11 cellular contexts compared by ENCODE assay signal in the genomic region with DNA sequence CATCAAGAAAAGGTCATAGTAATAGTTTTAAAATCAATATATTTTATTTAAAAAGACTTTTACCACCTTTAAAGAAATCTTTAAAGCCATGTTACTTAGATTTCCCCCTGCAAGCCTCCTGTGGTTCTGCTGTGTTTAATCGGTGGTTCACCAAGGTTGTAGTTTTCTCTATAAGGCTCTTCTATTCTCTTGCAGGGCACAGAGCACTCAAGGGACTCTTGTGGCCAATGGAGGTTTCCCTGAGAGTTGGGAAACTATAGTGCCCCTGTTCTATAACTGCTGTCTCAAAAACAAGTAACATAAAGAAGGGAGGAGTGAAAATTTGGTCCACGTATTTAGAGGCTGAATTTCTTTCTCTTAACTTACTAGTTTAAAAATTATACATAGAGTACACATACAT.
"Had no signal": no experiment of that assay in that cellular context is flagged by ENCODE, and none has a peak within 500 bp of the region (broad histone marks: within the 10 kb centered on the region; RNA-seq: fewer than 3 reads in every experiment).

No MANE protein-coding gene starts in this region.

- H3K27me3 Mint-ChIP-seq: naive B cell had no signal

- H3K4me1 Mint-ChIP-seq: activated T-helper 17 cell treated with anti-CD3 and anti-CD28 coated beads, Interleukin-2, amount 50 U/mL, for 72 hours; naive B cell; stimulated activated effector memory CD8-positive, alpha-beta T cell treated with anti-CD3 and anti-CD28 coated beads, Interleukin-12 subunit alpha, Interleukin-12 subunit beta, amount 100 ng/mL, for 72 hours had no signal

- H3K27ac ChIP-seq: gastroesophageal sphincter, heart right ventricle, lower lobe of right lung had no signal

- H3K36me3 ChIP-seq: adrenal gland, gastroesophageal sphincter, heart right ventricle, lower lobe of right lung had no signal

- ATAC-seq: activated T-helper 17 cell treated with anti-CD3 and anti-CD28 coated beads, Interleukin-2, amount 50 U/mL, for 72 hours; gastroesophageal sphincter had no signal

- H3K27ac Mint-ChIP-seq: activated T-helper 17 cell treated with anti-CD3 and anti-CD28 coated beads, Interleukin-2, amount 50 U/mL, for 72 hours; stimulated activated effector memory CD8-positive, alpha-beta T cell treated with anti-CD3 and anti-CD28 coated beads, Interleukin-12 subunit alpha, Interleukin-12 subunit beta, amount 100 ng/mL, for 72 hours had no signal

- H3K9me3 Mint-ChIP-seq: activated T-helper 17 cell treated with anti-CD3 and anti-CD28 coated beads, Interleukin-2, amount 50 U/mL, for 72 hours; naive B cell; stimulated activated effector memory CD8-positive, alpha-beta T cell treated with anti-CD3 and anti-CD28 coated beads, Interleukin-12 subunit alpha, Interleukin-12 subunit beta, amount 100 ng/mL, for 72 hours had no signal

- H3K36me3 Mint-ChIP-seq: naive B cell; stimulated activated effector memory CD8-positive, alpha-beta T cell treated with anti-CD3 and anti-CD28 coated beads, Interleukin-12 subunit alpha, Interleukin-12 subunit beta, amount 100 ng/mL, for 72 hours had no signal

- DNase-seq: activated naive CD4-positive, alpha-beta T cell treated with Interleukin-2 at 50 U/mL for 16 hours; adrenal gland; heart right ventricle; left colon; lower lobe of right lung; naive B cell; stimulated activated CD4-positive, alpha-beta T cell treated with anti-CD3 and anti-CD28 coated beads, Interleukin-12 subunit alpha, Interleukin-12 subunit beta, amount 100 ng/mL, for 4 hours; T-helper 9 cell had no signal

- H3K4me1 ChIP-seq: adrenal gland had no signal

- H3K27me3 ChIP-seq: adrenal gland, gastroesophageal sphincter, heart right ventricle had no signal

- H3K4me3 Mint-ChIP-seq: activated T-helper 17 cell treated with anti-CD3 and anti-CD28 coated beads, Interleukin-2, amount 50 U/mL, for 72 hours; stimulated activated effector memory CD8-positive, alpha-beta T cell treated with anti-CD3 and anti-CD28 coated beads, Interleukin-12 subunit alpha, Interleukin-12 subunit beta, amount 100 ng/mL, for 72 hours had no signal

- H3K4me3 ChIP-seq: adrenal gland, gastroesophageal sphincter, heart right ventricle, lower lobe of right lung had no signal
